Comparison of ENCODE assay signal across 8 cellular contexts in the genomic region with DNA sequence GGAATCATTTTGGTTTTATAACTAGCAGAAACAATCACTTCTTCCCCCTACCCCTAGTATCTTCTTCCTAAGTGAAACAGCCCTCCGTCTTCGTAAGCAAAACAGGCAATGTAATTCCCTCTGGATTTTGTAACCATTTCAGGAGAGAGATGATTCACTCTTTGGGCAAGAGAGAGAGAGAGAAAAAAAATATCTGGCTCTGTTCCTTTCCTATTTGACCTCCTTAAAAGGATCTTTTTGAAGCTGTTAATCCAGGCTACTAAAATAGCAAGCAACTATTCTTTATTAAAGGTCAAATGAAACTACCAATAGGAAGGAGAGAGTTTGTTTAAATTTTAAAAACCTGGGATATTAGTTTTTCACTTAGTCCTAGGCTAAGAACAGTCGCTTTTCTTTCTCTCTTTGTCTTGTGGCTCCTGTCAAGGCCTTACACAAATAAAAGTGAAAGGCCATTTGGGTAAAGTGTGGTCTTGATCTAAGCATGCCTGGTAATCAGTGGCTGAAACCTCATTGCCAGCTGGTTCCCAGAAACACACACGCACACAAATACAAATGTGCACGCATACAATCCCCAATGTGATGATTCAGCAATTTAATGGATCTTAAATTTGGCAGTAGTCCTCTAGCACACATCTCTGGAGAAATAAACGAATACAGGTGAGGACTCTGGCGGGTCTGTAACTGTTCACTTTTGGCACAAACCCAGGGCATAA.
DNase-seq lines count a peak whose midpoint lies in the region; ATAC-seq, FAIRE-seq and TF ChIP-seq lines count a peak whose summit lies in the region.
"Had no signal": no experiment of that assay in that cellular context is flagged by ENCODE, and none has a peak within 500 bp of the region (broad histone marks: within the 10 kb centered on the region; RNA-seq: fewer than 3 reads in every experiment).

No MANE protein-coding gene starts in this region.

- WGBS in K562 (ENCODE audit: insufficient coverage, low coverage, missing lambda C conversion rate), result 0% methylated on average over 6 of the region's 7 CpGs
- WGBS in suprapubic skin, result 25% methylated on average over 7 of the region's 7 CpGs

- no peak for ATAC-seq in K562

- BruUV-seq in K562 (replicated peaks; lab: Mats Ljungman, UMichigan), result no TSS peak

- no peak overlapping the region for H3K4me2 ChIP-seq in K562 (ENCODE audit: insufficient read depth, low read length)

- no peaks in the 10 kb centered on the region for H4K20me1 ChIP-seq in K562 (replicated peaks; ENCODE audit: control insufficient read depth, insufficient read depth, low read length)

- TF ChIP-seq POLR2A in K562 (conservative IDR thresholded peaks at IDR 0.05) (no peak), suprapubic skin (IDR thresholded peaks at IDR 0.05) (no peak)

- no peak for TF ChIP-seq RAD21 in K562 (CRISPR knock-in tag; conservative IDR thresholded peaks at IDR 0.05 in 1 of 2, IDR thresholded peaks at IDR 0.05 in 1 of 2)

- no peak overlapping the region for H3K9ac ChIP-seq in K562 (ENCODE audit: insufficient read depth in 1 of 2, low read depth in 2 of 2, low read length in 2 of 2)

- TF ChIP-seq EP300 in K562 (IDR thresholded peaks at IDR 0.05; ENCODE audit: low read length) (no peak), suprapubic skin (IDR thresholded peaks at IDR 0.05) (no peak)

- no peak overlapping the region for H3K27ac ChIP-seq in K562 (ENCODE audit: extremely low read depth, low read depth, low read length)
- peak overlapping the region; percentile 75 for H3K27ac ChIP-seq in suprapubic skin

- H3K9me3 ChIP-seq in K562 (replicated peaks; ENCODE audit: control insufficient read depth, insufficient read depth, low read depth, low read length) (no peaks in the 10 kb centered on the region), suprapubic skin (no peaks in the 10 kb centered on the region)

- no peak overlapping the region for H3K4me3 ChIP-seq in K562
- no peak overlapping the region for H3K4me3 ChIP-seq in suprapubic skin

- DNase-seq in LHCN-M2 (ENCODE audit: low read depth) (peak; percentile 95), K562 (ENCODE audit: extremely low read depth in 1 of 4, low spot score in 3 of 4) (no peak), hepatic stellate cell (ENCODE audit: low spot score) (peak; percentile 50), suprapubic skin (ENCODE audit: low spot score in 2 of 2) (no peak), SK-N-DZ (ENCODE audit: low spot score) (no peak)
- DNase-seq in stimulated activated CD4-positive, alpha-beta T cell treated with anti-CD3 and anti-CD28 coated beads, Interleukin-2, amount 100 ng/mL, for 24 hours, result no peak
- DNase-seq in activated CD4-positive, alpha-beta T cell treated with anti-CD3 and anti-CD28 coated beads for 4 hours, result no peak
- DNase-seq: activated CD4-positive, alpha-beta T cell treated with anti-CD3 and anti-CD28 coated beads, Interleukin-2, amount 50 U/mL, for 1 hour had no signal

- H3K9me1 ChIP-seq in K562 (ENCODE audit: control insufficient read depth, insufficient read depth, low read length), result no peaks in the 10 kb centered on the region

- H3K4me1 ChIP-seq in K562 (replicated peaks in 1 of 2; ENCODE audit: control insufficient read depth in 2 of 2, insufficient read depth in 2 of 2, low read length in 2 of 2) (no peaks in the 10 kb centered on the region), suprapubic skin (peaks cover 12% of the 10 kb centered on the region)

- TF ChIP-seq CTCF in K562 (IDR thresholded peaks at IDR 0.05 in 2 of 3, conservative IDR thresholded peaks at IDR 0.05 in 1 of 3; ENCODE audit: insufficient read depth in 2 of 3, low read depth in 1 of 3, low read length in 3 of 3) (no peak), suprapubic skin (IDR thresholded peaks at IDR 0.05) (no peak)

- H2AFZ ChIP-seq in K562 (ENCODE audit: low read depth, low read length), result no peak overlapping the region

- intact Hi-C loops in K562 (cut with micrococcal nuclease), result no loop called here

- H3K27me3 ChIP-seq in K562 (ENCODE audit: control insufficient read depth in 2 of 2, insufficient read depth in 2 of 2, low read length in 2 of 2) (no peaks in the 10 kb centered on the region; a peak in 1 of 5 replicates), suprapubic skin (no peaks in the 10 kb centered on the region)

- POLR2A ChIA-PET in K562 (lab: Yijun Ruan, JAX), result interaction anchor here (0.9 kb wide), 1 partner anchor 12 kb away, joined by 5 read pairs; no protein-coding TSS in a partner anchor

- in situ Hi-C loops in K562 (cut with MboI), result no loop called here

- no peaks in the 10 kb centered on the region for H3K36me3 ChIP-seq in K562 (ENCODE audit: control insufficient read depth, insufficient read depth, low read length)
- H3K36me3 ChIP-seq in suprapubic skin, result no peaks in the 10 kb centered on the region

- no peak for FAIRE-seq in K562 (lab: Jason Lieb, UNC)

- H3K79me2 ChIP-seq in K562 (ENCODE audit: control insufficient read depth, insufficient read depth, low read length), result no peaks in the 10 kb centered on the region

- CTCF ChIA-PET in K562 (lab: Yijun Ruan, JAX; ENCODE audit: low intra/inter-chr PET ratio), result no interaction called here

TF ChIP-seq in K562, 482 proteins besides CTCF, POLR2A, EP300 and RAD21:
- no peak for TF ChIP-seq PTTG1 (tag; IDR thresholded peaks at IDR 0.05; ENCODE audit: low read depth)
- TF ChIP-seq C11orf30 (IDR thresholded peaks at IDR 0.05; ENCODE audit: low read depth), result peak; percentile 81
- TF ChIP-seq ZNF395 (CRISPR knock-in tag; IDR thresholded peaks at IDR 0.05), result no peak
- no peak for TF ChIP-seq MTA1 (IDR thresholded peaks at IDR 0.05; ENCODE audit: borderline replicate concordance)
- no peak for TF ChIP-seq BACH1 (tag; IDR thresholded peaks at IDR 0.05)
- peak; percentile 87 for TF ChIP-seq MAFG (tag; conservative IDR thresholded peaks at IDR 0.05)
- no peak for TF ChIP-seq ZNF224 (CRISPR knock-in tag; IDR thresholded peaks at IDR 0.05)
- TF ChIP-seq MAFF (IDR thresholded peaks at IDR 0.05; ENCODE audit: low read length), result peak; percentile 90
- TF ChIP-seq ZNF589 (CRISPR knock-in tag; IDR thresholded peaks at IDR 0.05; ENCODE audit: low read depth), result no peak
- no peak for TF ChIP-seq ZNF175 (CRISPR knock-in tag; IDR thresholded peaks at IDR 0.05; ENCODE audit: low read depth)
- TF ChIP-seq MAFK (IDR thresholded peaks at IDR 0.05; ENCODE audit: low read length), result peak; percentile 93
- TF ChIP-seq, protein P1, sequence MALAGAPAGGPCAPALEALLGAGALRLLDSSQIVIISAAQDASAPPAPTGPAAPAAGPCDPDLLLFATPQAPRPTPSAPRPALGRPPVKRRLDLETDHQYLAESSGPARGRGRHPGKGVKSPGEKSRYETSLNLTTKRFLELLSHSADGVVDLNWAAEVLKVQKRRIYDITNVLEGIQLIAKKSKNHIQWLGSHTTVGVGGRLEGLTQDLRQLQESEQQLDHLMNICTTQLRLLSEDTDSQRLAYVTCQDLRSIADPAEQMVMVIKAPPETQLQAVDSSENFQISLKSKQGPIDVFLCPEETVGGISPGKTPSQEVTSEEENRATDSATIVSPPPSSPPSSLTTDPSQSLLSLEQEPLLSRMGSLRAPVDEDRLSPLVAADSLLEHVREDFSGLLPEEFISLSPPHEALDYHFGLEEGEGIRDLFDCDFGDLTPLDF (CRISPR knock-in tag; IDR thresholded peaks at IDR 0.05), result no peak
- TF ChIP-seq ZNF316 (IDR thresholded peaks at IDR 0.05), result peak; percentile 86
- TF ChIP-seq ZNF253 (CRISPR knock-in tag; conservative IDR thresholded peaks at IDR 0.05), result no peak

Comparison
In these comparisons a context has a peak if more than half of its experiments do, and no peak if none do; other contexts are left out.
1. DNase-seq: peak in LHCN-M2 (single experiment) and hepatic stellate cell (single experiment); none in K562 (0 of 4), suprapubic skin (0 of 2), stimulated activated CD4-positive, alpha-beta T cell treated with anti-CD3 and anti-CD28 coated beads, Interleukin-2, amount 100 ng/mL, for 24 hours (0 of 2), SK-N-DZ (single experiment) and activated CD4-positive, alpha-beta T cell treated with anti-CD3 and anti-CD28 coated beads for 4 hours (0 of 2).